In genomic region chr2:127118038-127118437, GRCh38 we compare ENCODE assay signal across 25 cellular contexts.
"Had no signal": no experiment of that assay in that cellular context is flagged by ENCODE, and none has a peak within 500 bp of the region (broad histone marks: within the 10 kb centered on the region; RNA-seq: fewer than 3 reads in every experiment).

No MANE protein-coding gene starts in this region.

- H3K4me3 Mint-ChIP-seq: activated naive CD8-positive, alpha-beta T cell; dendritic cell treated with granulocyte-macrophage colony-stimulating factor and Interleukin-4, amounts not matched to agents 40 ng/mL and 50 ng/mL, for 4 days; natural killer cell treated with Interleukin-12 subunit alpha and Interleukin-12 subunit beta and Interleukin-15 and Interleukin-18, amount 100 ng/mL, for 72 hours; T-helper 17 cell had no signal

- ATAC-seq: heart right ventricle; natural killer cell treated with Interleukin-12 subunit alpha and Interleukin-12 subunit beta and Interleukin-15 and Interleukin-18, amount 100 ng/mL, for 72 hours; right lobe of liver; T-helper 17 cell had no signal

- H3K27ac Mint-ChIP-seq: activated naive CD8-positive, alpha-beta T cell; dendritic cell treated with granulocyte-macrophage colony-stimulating factor and Interleukin-4, amounts not matched to agents 40 ng/mL and 50 ng/mL, for 4 days; natural killer cell treated with Interleukin-12 subunit alpha and Interleukin-12 subunit beta and Interleukin-15 and Interleukin-18, amount 100 ng/mL, for 72 hours; T-helper 17 cell had no signal

- H3K4me1 Mint-ChIP-seq: T-helper 17 cell had no signal

- H3K9me3 Mint-ChIP-seq: dendritic cell treated with granulocyte-macrophage colony-stimulating factor and Interleukin-4, amounts not matched to agents 40 ng/mL and 50 ng/mL, for 4 days; natural killer cell treated with Interleukin-12 subunit alpha and Interleukin-12 subunit beta and Interleukin-15 and Interleukin-18, amount 100 ng/mL, for 72 hours had no signal

- H3K36me3 Mint-ChIP-seq: activated naive CD8-positive, alpha-beta T cell; natural killer cell treated with Interleukin-12 subunit alpha and Interleukin-12 subunit beta and Interleukin-15 and Interleukin-18, amount 100 ng/mL, for 72 hours had no signal

- H3K27ac ChIP-seq: adrenal gland, heart right ventricle, left ventricle myocardium inferior, neutrophil, parathyroid adenoma, right lobe of liver, SK-N-MC, tibial artery had no signal

- DNase-seq: activated CD4-positive, alpha-beta T cell treated with anti-CD3 and anti-CD28 coated beads for 4 hours; activated CD4-positive, alpha-beta T cell treated with anti-CD3 and anti-CD28 coated beads, Interleukin-2, amount 50 U/mL, for 48 hours; activated CD4-positive, CD25-positive, alpha-beta regulatory T cell; activated naive CD4-positive, alpha-beta T cell; cerebellar nuclear complex; effector CD8-positive, alpha-beta T cell; erythroblast; foreskin fibroblast; heart right ventricle; left ventricle myocardium inferior; mammary epithelial cell; right lobe of liver; small intestine; stimulated activated CD4-positive, alpha-beta T cell treated with anti-CD3 and anti-CD28 coated beads, Interleukin-4, amount 100 ng/mL, for 1 hour; stimulated activated naive CD4-positive, alpha-beta T cell; SW 1271; T-helper 17 cell; tibial artery had no signal
